ENCODE assay signal across 9 cellular contexts in the genomic region with DNA sequence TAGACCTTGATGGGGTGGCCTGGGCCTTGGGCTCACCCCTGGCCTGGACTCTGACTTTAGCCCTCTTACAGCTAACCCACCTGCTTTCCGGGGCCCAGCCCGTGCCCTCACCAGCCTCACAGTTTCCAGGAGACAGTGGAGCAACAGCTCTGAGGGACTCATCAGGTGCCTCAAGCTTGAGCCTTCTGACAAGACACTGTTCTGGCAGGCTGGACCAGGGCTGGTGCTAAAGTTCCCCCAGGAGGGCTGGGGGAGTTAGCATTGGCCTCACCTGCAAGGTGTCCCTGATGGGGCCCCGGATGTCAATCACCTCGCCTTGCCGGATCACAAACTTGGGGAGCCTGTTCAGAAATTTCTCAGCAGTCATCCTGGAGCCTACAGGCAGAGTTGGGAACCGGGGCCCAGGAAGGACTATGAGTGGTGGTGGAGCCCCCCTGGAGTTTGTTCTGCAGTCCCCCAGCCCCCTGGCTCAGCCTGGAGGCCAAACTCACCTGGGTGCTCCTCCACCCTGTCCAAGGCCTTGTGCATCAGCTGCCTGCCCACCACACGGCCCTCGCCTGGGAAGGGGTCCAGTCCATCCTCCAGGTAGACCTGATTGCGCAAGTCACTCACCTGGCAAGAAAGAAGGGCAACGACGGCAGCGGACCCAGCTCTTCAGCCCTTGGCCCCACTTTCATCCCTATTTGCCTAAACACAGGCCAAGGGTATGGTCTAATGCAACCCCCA. TPM values are rescaled to one million over a fixed set of nuclear protein-coding genes. Genes with fewer than 3 reads are reported as not detected.
DNase-seq lines count a peak whose midpoint lies in the region; ATAC-seq and TF ChIP-seq lines count a peak whose summit lies in the region.
"Had no signal": no experiment of that assay in that cellular context is flagged by ENCODE, and none has a peak within 500 bp of the region (broad histone marks: within the 10 kb centered on the region; RNA-seq: fewer than 3 reads in every experiment).

No MANE protein-coding gene starts in this region.

- peak overlapping the region; percentile 61 for H3K27ac ChIP-seq in CD8-positive, alpha-beta T cell (ENCODE audit: low read depth, low read length)
- H3K27ac ChIP-seq in PC-3 (ENCODE audit: low read length): peak overlapping the region; percentile 77

- no peaks in the 10 kb centered on the region for H3K27me3 ChIP-seq in CD8-positive, alpha-beta T cell (ENCODE audit: insufficient read depth, low read length)
- no peaks in the 10 kb centered on the region for H3K27me3 ChIP-seq in PC-3 (ENCODE audit: low read length)

- peaks cover 34% of the 10 kb centered on the region for H3K79me2 ChIP-seq in PC-3 (ENCODE audit: low read length)

- H3K36me3 ChIP-seq in CD8-positive, alpha-beta T cell (ENCODE audit: insufficient read depth, low read length): peaks cover 10% of the 10 kb centered on the region
- H3K36me3 ChIP-seq in PC-3 (ENCODE audit: low read depth, low read length): peaks cover 11% of the 10 kb centered on the region; the same call in 1 of the 2 replicates

- POLR2A ChIA-PET in CD8-positive, alpha-beta T cell (lab: Charles Lee): interaction anchor here (1.0 to 21.5 kb wide), 11 partner anchors 9 to 188 kb away, joined by 3 to 666 read pairs (median 7); a partner anchor contains a TSS
- POLR2A ChIA-PET in PC-3 (lab: Charles Lee; ENCODE audit: unreplicated experiment): interaction anchor here (0.5 kb wide), 1 partner anchor 713 kb away, joined by 5 read pairs; no protein-coding TSS in a partner anchor

- ATAC-seq in CD8-positive, alpha-beta T cell: no peak
- no peak for ATAC-seq in PC-3
- ATAC-seq in central memory CD8-positive, alpha-beta T cell (replicated peaks; ENCODE audit: extremely low read depth, poor library complexity, severe bottlenecking): no peak
- ATAC-seq in HG03280 (IDR thresholded peaks at IDR 0.05; ENCODE audit: unreplicated experiment): no peak
- ATAC-seq in HG03521 (IDR thresholded peaks at IDR 0.05; ENCODE audit: unreplicated experiment): no peak

- peaks cover 9% of the 10 kb centered on the region; the same call in 1 of the 2 replicates for H4K20me1 ChIP-seq in PC-3 (ENCODE audit: low read length)

- BruUV-seq in PC-3 (replicated peaks; lab: Mats Ljungman, UMichigan): TSS peak; percentile 4

- peak overlapping the region; percentile 100 for H3K27ac Mint-ChIP-seq in CD8-positive, alpha-beta T cell
- H3K27ac Mint-ChIP-seq in central memory CD8-positive, alpha-beta T cell (ENCODE audit: low read depth): peak overlapping the region; percentile 87
- H3K27ac Mint-ChIP-seq in osteocyte (ENCODE audit: unreplicated experiment): peak overlapping the region; percentile 89

- no peaks in the 10 kb centered on the region for H3K9me3 Mint-ChIP-seq in CD8-positive, alpha-beta T cell
- no peaks in the 10 kb centered on the region for H3K9me3 Mint-ChIP-seq in central memory CD8-positive, alpha-beta T cell
- H3K9me3 Mint-ChIP-seq in osteocyte (ENCODE audit: unreplicated experiment): no peaks in the 10 kb centered on the region

- DNase-seq in CD8-positive, alpha-beta T cell: peak in 1 of 7 experiments; percentile 20
- DNase-seq in PC-3 (no peak), osteocyte (ENCODE audit: extremely low spot score, unreplicated experiment) (no peak), amygdala (lab: John Stamatoyannopoulos, UW) (no peak), NCI-H748 (lab: John Stamatoyannopoulos, UW; ENCODE audit: unreplicated experiment) (no peak)
- no peak for DNase-seq in central memory CD8-positive, alpha-beta T cell (ENCODE audit: low spot score in 2 of 2)
- DNase-seq: NCI-H524 had no signal

- H3F3A ChIP-seq in PC-3 (ENCODE audit: low read length, unreplicated experiment): peaks cover 5% of the 10 kb centered on the region

- H3K36me3 Mint-ChIP-seq in CD8-positive, alpha-beta T cell: peaks cover 36% of the 10 kb centered on the region
- H3K36me3 Mint-ChIP-seq in central memory CD8-positive, alpha-beta T cell (ENCODE audit: insufficient read depth): peaks cover 38% of the 10 kb centered on the region
- peaks cover 1% of the 10 kb centered on the region for H3K36me3 Mint-ChIP-seq in osteocyte (ENCODE audit: unreplicated experiment)

- H3K4me3 ChIP-seq in CD8-positive, alpha-beta T cell (ENCODE audit: low read depth, low read length): peak overlapping the region; percentile 27
- no peak overlapping the region for H3K4me3 ChIP-seq in PC-3 (ENCODE audit: low read length)

- peaks cover 89% of the 10 kb centered on the region for H3K4me1 Mint-ChIP-seq in CD8-positive, alpha-beta T cell (ENCODE audit: low read depth)
- H3K4me1 Mint-ChIP-seq in central memory CD8-positive, alpha-beta T cell: peaks cover 82% of the 10 kb centered on the region
- peaks cover 54% of the 10 kb centered on the region for H3K4me1 Mint-ChIP-seq in osteocyte (ENCODE audit: unreplicated experiment)

- peaks cover 92% of the 10 kb centered on the region for H3K4me1 ChIP-seq in CD8-positive, alpha-beta T cell (ENCODE audit: insufficient read depth, low read length)
- H3K4me1 ChIP-seq in PC-3 (ENCODE audit: insufficient read depth, low read length): peaks cover 47% of the 10 kb centered on the region

- H3K9me2 ChIP-seq in PC-3 (replicated peaks; ENCODE audit: low read length): no peaks in the 10 kb centered on the region

- H3K9ac ChIP-seq in PC-3 (ENCODE audit: low read length): no peak overlapping the region

- peak overlapping the region; percentile 63 for H3K4me2 ChIP-seq in PC-3 (ENCODE audit: low read length)

- H3K9me3 ChIP-seq in CD8-positive, alpha-beta T cell (ENCODE audit: low read length): no peaks in the 10 kb centered on the region
- no peaks in the 10 kb centered on the region for H3K9me3 ChIP-seq in PC-3 (ENCODE audit: low read length)

- CTCF ChIA-PET in CD8-positive, alpha-beta T cell (lab: Charles Lee): interaction anchor here (1.0 to 22.3 kb wide), 17 partner anchors 8 to 132 kb away, joined by 3 to 844 read pairs (median 11); a partner anchor contains a TSS
- CTCF ChIA-PET in PC-3 (lab: Charles Lee): interaction anchor here (0.9 to 1.2 kb wide), 4 partner anchors 19 to 65 kb away, joined by 3 to 4 read pairs (median 3); no protein-coding TSS in a partner anchor

- intact Hi-C loops in CD8-positive, alpha-beta T cell (cut with DNase I, micrococcal nuclease): loop anchor here (2.0 kb wide), 4 partner anchors 37 to 79 kb away; a partner anchor contains a TSS
- intact Hi-C loops in PC-3 (cut with micrococcal nuclease): loop anchor here (2.0 kb wide), 1 partner anchor 37 kb away; no protein-coding TSS in a partner anchor

- no peaks in the 10 kb centered on the region for H3K27me3 Mint-ChIP-seq in CD8-positive, alpha-beta T cell (ENCODE audit: low read depth)
- H3K27me3 Mint-ChIP-seq in central memory CD8-positive, alpha-beta T cell: no peaks in the 10 kb centered on the region
- no peaks in the 10 kb centered on the region for H3K27me3 Mint-ChIP-seq in osteocyte (ENCODE audit: unreplicated experiment)

- H3K4me3 Mint-ChIP-seq in CD8-positive, alpha-beta T cell: peak overlapping the region; percentile 82
- peak overlapping the region; percentile 66 for H3K4me3 Mint-ChIP-seq in central memory CD8-positive, alpha-beta T cell
- no peak overlapping the region for H3K4me3 Mint-ChIP-seq in osteocyte (ENCODE audit: unreplicated experiment)

- H2AFZ ChIP-seq in PC-3 (ENCODE audit: low read length): no peak overlapping the region

- TF ChIP-seq CTCF in CD8-positive, alpha-beta T cell (IDR thresholded peaks at IDR 0.05): no peak
- TF ChIP-seq CTCF in PC-3 (conservative IDR thresholded peaks at IDR 0.05; ENCODE audit: low read depth, low read length) (no peak), osteocyte (IDR thresholded peaks at IDR 0.05) (no peak)

RNA-seq across cellular contexts. Expression of a gene that starts 4.1 kb away (rescaled TPM):
- total RNA-seq in CD8-positive, alpha-beta T cell: 100 to 1,000 TPM; 187 to 191 TPM
- 181 and 193 TPM in 2 replicates for total RNA-seq in PC-3 (2014; rRNA removed)
- total RNA-seq in osteocyte: 138 and 140 TPM in 2 replicates

RNA-seq across cellular contexts. Expression of a gene that starts 22.4 kb away (rescaled TPM):
- 10 to 100 TPM; 28.6 to 33.8 TPM for total RNA-seq in CD8-positive, alpha-beta T cell
- total RNA-seq in PC-3 (2014; rRNA removed): 19.4 and 24.6 TPM in 2 replicates
- total RNA-seq in osteocyte: 16.6 and 17.0 TPM in 2 replicates

RNA-seq across cellular contexts. Expression of a gene that starts 33.7 kb away (rescaled TPM):
- total RNA-seq in CD8-positive, alpha-beta T cell: 100 to 1,000 TPM; 285 to 289 TPM
- not detected in 2 replicates for total RNA-seq in PC-3 (2014; rRNA removed)
- total RNA-seq in osteocyte: not detected in 2 replicates

RNA-seq across cellular contexts. Expression of a gene that starts 50.0 kb away (rescaled TPM):
- 1 to 10 TPM; 7.1 TPM for total RNA-seq in CD8-positive, alpha-beta T cell
- total RNA-seq in PC-3 (2014; rRNA removed) (30.6 and 30.8 TPM in 2 replicates), osteocyte (16.5 and 17.7 TPM in 2 replicates)

Comparison
In these comparisons a context has a peak if more than half of its experiments do, and no peak if none do; other contexts are left out.
1. RNA of a gene that starts 33.7 kb away (total RNA-seq): 285 to 289 TPM in CD8-positive, alpha-beta T cell; not detected in PC-3 and not detected in osteocyte; every median in the first group is over 100 times any median in the second.
2. Peak in every context shown above with its lines, with median percentiles within 50 percentile points of each other: H3K27ac Mint-ChIP-seq.